In the genomic region with DNA sequence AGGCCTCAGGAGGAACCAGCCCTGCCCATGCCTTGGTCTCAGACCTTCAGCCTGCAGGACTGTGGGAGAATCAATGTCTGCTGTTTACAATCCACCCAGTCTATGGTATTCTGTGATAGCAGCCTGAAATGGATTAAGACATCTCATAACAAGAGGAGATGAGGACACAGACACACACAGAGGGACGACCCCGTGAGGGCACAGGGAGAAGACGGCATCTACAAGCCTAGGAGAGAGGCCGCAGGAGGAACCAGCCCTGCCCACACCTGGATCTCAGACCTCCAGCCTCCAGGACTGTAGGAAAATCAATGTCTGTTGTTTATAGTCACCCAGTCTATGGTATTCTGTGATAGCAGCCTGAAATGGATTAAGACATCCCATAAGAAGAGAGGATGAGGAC, we compare ENCODE assay signal across 1 cellular context.
TF ChIP-seq lines count a peak whose summit lies in the region.

No MANE protein-coding gene starts in this region.

TF ChIP-seq in GM23338, 12 proteins besides CTCF, POLR2A, EP300 and RAD21:
- TF ChIP-seq, protein P1, sequence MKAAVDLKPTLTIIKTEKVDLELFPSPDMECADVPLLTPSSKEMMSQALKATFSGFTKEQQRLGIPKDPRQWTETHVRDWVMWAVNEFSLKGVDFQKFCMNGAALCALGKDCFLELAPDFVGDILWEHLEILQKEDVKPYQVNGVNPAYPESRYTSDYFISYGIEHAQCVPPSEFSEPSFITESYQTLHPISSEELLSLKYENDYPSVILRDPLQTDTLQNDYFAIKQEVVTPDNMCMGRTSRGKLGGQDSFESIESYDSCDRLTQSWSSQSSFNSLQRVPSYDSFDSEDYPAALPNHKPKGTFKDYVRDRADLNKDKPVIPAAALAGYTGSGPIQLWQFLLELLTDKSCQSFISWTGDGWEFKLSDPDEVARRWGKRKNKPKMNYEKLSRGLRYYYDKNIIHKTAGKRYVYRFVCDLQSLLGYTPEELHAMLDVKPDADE (IDR thresholded peaks at IDR 0.05), result no peak
- TF ChIP-seq NANOG (IDR thresholded peaks at IDR 0.05; ENCODE audit: borderline replicate concordance), result no peak
- no peak for TF ChIP-seq STAT1 (IDR thresholded peaks at IDR 0.05; ENCODE audit: unreplicated experiment)
- TF ChIP-seq, protein P2, sequence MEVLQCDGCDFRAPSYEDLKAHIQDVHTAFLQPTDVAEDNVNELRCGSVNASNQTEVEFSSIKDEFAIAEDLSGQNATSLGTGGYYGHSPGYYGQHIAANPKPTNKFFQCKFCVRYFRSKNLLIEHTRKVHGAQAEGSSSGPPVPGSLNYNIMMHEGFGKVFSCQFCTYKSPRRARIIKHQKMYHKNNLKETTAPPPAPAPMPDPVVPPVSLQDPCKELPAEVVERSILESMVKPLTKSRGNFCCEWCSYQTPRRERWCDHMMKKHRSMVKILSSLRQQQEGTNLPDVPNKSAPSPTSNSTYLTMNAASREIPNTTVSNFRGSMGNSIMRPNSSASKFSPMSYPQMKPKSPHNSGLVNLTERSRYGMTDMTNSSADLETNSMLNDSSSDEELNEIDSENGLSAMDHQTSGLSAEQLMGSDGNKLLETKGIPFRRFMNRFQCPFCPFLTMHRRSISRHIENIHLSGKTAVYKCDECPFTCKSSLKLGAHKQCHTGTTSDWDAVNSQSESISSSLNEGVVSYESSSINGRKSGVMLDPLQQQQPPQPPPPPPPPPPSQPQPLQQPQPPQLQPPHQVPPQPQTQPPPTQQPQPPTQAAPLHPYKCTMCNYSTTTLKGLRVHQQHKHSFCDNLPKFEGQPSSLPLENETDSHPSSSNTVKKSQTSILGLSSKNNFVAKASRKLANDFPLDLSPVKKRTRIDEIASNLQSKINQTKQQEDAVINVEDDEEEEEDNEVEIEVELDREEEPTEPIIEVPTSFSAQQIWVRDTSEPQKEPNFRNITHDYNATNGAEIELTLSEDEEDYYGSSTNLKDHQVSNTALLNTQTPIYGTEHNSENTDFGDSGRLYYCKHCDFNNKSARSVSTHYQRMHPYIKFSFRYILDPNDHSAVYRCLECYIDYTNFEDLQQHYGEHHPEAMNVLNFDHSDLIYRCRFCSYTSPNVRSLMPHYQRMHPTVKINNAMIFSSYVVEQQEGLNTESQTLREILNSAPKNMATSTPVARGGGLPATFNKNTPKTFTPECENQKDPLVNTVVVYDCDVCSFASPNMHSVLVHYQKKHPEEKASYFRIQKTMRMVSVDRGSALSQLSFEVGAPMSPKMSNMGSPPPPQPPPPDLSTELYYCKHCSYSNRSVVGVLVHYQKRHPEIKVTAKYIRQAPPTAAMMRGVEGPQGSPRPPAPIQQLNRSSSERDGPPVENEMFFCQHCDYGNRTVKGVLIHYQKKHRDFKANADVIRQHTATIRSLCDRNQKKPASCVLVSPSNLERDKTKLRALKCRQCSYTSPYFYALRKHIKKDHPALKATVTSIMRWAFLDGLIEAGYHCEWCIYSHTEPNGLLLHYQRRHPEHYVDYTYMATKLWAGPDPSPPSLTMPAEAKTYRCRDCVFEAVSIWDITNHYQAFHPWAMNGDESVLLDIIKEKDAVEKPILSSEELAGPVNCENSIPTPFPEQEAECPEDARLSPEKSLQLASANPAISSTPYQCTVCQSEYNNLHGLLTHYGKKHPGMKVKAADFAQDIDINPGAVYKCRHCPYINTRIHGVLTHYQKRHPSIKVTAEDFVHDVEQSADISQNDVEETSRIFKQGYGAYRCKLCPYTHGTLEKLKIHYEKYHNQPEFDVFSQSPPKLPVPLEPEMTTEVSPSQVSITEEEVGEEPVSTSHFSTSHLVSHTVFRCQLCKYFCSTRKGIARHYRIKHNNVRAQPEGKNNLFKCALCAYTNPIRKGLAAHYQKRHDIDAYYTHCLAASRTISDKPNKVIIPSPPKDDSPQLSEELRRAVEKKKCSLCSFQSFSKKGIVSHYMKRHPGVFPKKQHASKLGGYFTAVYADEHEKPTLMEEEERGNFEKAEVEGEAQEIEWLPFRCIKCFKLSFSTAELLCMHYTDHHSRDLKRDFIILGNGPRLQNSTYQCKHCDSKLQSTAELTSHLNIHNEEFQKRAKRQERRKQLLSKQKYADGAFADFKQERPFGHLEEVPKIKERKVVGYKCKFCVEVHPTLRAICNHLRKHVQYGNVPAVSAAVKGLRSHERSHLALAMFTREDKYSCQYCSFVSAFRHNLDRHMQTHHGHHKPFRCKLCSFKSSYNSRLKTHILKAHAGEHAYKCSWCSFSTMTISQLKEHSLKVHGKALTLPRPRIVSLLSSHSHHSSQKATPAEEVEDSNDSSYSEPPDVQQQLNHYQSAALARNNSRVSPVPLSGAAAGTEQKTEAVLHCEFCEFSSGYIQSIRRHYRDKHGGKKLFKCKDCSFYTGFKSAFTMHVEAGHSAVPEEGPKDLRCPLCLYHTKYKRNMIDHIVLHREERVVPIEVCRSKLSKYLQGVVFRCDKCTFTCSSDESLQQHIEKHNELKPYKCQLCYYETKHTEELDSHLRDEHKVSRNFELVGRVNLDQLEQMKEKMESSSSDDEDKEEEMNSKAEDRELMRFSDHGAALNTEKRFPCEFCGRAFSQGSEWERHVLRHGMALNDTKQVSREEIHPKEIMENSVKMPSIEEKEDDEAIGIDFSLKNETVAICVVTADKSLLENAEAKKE (CRISPR knock-in tag; IDR thresholded peaks at IDR 0.05), result no peak
- no peak for TF ChIP-seq JUNB (IDR thresholded peaks at IDR 0.05; ENCODE audit: unreplicated experiment)
- TF ChIP-seq ZNF331 (CRISPR knock-in tag; IDR thresholded peaks at IDR 0.05; ENCODE audit: low read depth), result no peak
- TF ChIP-seq EZH2phosphoT487 (IDR thresholded peaks at IDR 0.05; ENCODE audit: unreplicated experiment), result no peak
- no peak for TF ChIP-seq EZH2 (IDR thresholded peaks at IDR 0.05; ENCODE audit: low read depth, unreplicated experiment)
- TF ChIP-seq, protein P3, sequence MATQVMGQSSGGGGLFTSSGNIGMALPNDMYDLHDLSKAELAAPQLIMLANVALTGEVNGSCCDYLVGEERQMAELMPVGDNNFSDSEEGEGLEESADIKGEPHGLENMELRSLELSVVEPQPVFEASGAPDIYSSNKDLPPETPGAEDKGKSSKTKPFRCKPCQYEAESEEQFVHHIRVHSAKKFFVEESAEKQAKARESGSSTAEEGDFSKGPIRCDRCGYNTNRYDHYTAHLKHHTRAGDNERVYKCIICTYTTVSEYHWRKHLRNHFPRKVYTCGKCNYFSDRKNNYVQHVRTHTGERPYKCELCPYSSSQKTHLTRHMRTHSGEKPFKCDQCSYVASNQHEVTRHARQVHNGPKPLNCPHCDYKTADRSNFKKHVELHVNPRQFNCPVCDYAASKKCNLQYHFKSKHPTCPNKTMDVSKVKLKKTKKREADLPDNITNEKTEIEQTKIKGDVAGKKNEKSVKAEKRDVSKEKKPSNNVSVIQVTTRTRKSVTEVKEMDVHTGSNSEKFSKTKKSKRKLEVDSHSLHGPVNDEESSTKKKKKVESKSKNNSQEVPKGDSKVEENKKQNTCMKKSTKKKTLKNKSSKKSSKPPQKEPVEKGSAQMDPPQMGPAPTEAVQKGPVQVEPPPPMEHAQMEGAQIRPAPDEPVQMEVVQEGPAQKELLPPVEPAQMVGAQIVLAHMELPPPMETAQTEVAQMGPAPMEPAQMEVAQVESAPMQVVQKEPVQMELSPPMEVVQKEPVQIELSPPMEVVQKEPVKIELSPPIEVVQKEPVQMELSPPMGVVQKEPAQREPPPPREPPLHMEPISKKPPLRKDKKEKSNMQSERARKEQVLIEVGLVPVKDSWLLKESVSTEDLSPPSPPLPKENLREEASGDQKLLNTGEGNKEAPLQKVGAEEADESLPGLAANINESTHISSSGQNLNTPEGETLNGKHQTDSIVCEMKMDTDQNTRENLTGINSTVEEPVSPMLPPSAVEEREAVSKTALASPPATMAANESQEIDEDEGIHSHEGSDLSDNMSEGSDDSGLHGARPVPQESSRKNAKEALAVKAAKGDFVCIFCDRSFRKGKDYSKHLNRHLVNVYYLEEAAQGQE (IDR thresholded peaks at IDR 0.05; ENCODE audit: unreplicated experiment), result no peak
- no peak for TF ChIP-seq ZNF114 (CRISPR knock-in tag; IDR thresholded peaks at IDR 0.05)
- TF ChIP-seq CREB1 (CRISPR knock-in tag; IDR thresholded peaks at IDR 0.05; ENCODE audit: low read depth), result no peak
- TF ChIP-seq POLR2AphosphoS5 (IDR thresholded peaks at IDR 0.05; ENCODE audit: low read depth), result no peak
TF ChIP-seq in GM23338: peak in this region for 0.
